Comparison of ENCODE assay signal across 12 cellular contexts in the genomic region with DNA sequence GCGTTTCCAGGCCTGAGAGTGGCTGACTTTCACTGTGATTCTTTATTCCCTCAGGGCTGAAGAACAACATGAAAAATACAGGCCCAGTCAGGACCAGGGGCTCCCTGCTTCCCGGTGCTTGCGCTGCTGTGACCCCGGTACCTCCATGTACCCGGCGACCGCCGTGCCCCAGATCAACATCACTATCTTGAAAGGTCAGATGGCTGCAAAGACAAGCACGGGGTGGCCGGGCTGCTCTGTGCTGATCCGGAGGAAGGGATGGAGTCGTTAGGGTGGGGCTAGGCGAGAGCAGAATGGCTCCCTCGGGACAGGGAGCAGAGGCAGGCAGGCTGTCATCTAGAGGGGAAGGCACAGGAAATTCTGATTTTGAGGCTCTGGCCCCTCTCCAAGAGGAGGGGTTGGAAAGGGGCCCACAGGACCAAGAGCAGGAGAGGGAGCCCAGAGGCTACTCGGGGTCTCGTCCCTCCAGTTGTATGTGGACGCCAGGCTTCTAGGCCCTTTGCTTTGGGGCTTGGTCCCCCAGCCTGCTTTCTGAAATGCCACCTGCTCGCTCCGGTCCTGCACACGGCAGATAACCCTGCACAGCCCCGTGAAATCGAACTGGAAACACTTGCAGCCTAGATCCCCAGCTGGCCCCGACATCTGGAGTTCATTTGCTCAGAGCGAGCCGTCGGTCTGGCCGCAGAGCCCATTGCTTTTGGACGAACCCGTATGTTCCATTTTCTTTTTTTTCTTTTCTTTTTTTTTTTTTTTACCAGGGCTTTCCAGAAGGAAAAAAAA. TPM values are rescaled to one million over a fixed set of nuclear protein-coding genes. Genes with fewer than 3 reads are reported as not detected.
DNase-seq lines count a peak whose midpoint lies in the region; ATAC-seq and TF ChIP-seq lines count a peak whose summit lies in the region.
"Had no signal": no experiment of that assay in that cellular context is flagged by ENCODE, and none has a peak within 500 bp of the region (broad histone marks: within the 10 kb centered on the region; RNA-seq: fewer than 3 reads in every experiment).

No MANE protein-coding gene starts in this region.

- TF ChIP-seq CTCF in heart left ventricle (IDR thresholded peaks at IDR 0.05) (no peak), spleen (IDR thresholded peaks at IDR 0.05 in 8 of 11, conservative IDR thresholded peaks at IDR 0.05 in 3 of 11) (no peak)

- H3K27ac ChIP-seq in heart left ventricle = peak overlapping the region; percentile 0 to 76 (median 64)
- H3K27ac ChIP-seq in spleen = peak overlapping the region in 7 of 8 donors; percentile 9 to 73 (median 46)
- H3K27ac ChIP-seq: ovary, WERI-Rb-1 had no signal

- intact Hi-C loops in heart left ventricle (cut with DNase I) (loop anchor here in 9 of 10 donors (1.0 to 10.0 kb wide), 6 partner anchors 28 to 348 kb away; a partner anchor contains a TSS), spleen (cut with DNase I; ENCODE audit: low total_unique reads) (no loop called here)

- H3K4me3 ChIP-seq in heart left ventricle = peak overlapping the region in 7 of 12 donors; percentile 3 to 39 (median 17)
- H3K4me3 ChIP-seq in spleen = peak overlapping the region in 1 of 8 donors; percentile 17
- H3K4me3 ChIP-seq: ovary had no signal

- 44 to 62% (median 48%) methylated on average over 24 to 29 of the region's 29 CpGs for WGBS in heart left ventricle, 4 donors
- 60 to 89% (median 77%) methylated on average over 26 to 29 of the region's 29 CpGs for WGBS in spleen, 5 donors

- H3K4me1 ChIP-seq in heart left ventricle (peaks cover 6 to 47% (median 24%) of the 10 kb centered on the region in 12 donors), spleen (peaks cover 4 to 89% (median 34%) of the 10 kb centered on the region in 6 donors)

- H3K36me3 ChIP-seq in heart left ventricle (peaks cover 0 to 21% (median 5%) of the 10 kb centered on the region in 9 donors), spleen (peaks cover 0 to 9% (median 0%) of the 10 kb centered on the region in 6 donors)
- H3K36me3 ChIP-seq: ovary, WERI-Rb-1 had no signal

- H3K9me3 ChIP-seq in heart left ventricle = no peaks in the 10 kb centered on the region
- H3K9me3 ChIP-seq in spleen = no peaks in the 10 kb centered on the region
- H3K9me3 ChIP-seq: ovary had no signal

- peak; percentile 65 for DNase-seq in GM03348 (ENCODE audit: low spot score)
- peak; percentile 61 for DNase-seq in RPMI7951 (ENCODE audit: low read depth)
- peak in 4 of 5 donors; percentile 71 to 81 (median 76) for DNase-seq in heart left ventricle
- peak; percentile 76 for DNase-seq in spleen
- no peak for DNase-seq in AG08396 (ENCODE audit: low spot score)
- DNase-seq in ACHN = no peak
- no peak for DNase-seq in iPS-NIHi7 (ENCODE audit: extremely low spot score)

- TF ChIP-seq POLR2A in heart left ventricle (IDR thresholded peaks at IDR 0.05) = no peak
- no peak for TF ChIP-seq POLR2A in spleen (IDR thresholded peaks at IDR 0.05)

- ATAC-seq in heart left ventricle (peak; percentile 63 to 84 (median 65)), HG02938 (IDR thresholded peaks at IDR 0.05; ENCODE audit: unreplicated experiment) (no peak)

- in situ Hi-C loops in ACHN (cut with HindIII; ENCODE audit: low pct_ligation_motif_present, low pct_unique_long_range_greater_than_20kb, low sequenced_read_pairs) = no loop called here

- H3K27me3 ChIP-seq in heart left ventricle (no peaks in the 10 kb centered on the region), spleen (replicated peaks in 1 of 7) (peaks cover 0 to 39% (median 0%) of the 10 kb centered on the region in 7 donors)
- H3K27me3 ChIP-seq: ovary had no signal

RNA-seq across cellular contexts. Expression of a gene that starts 22.7 kb away (rescaled TPM):
- total RNA-seq in RPMI7951 (2014; rRNA removed; shearing (Covaris generic)) = 31.8 and 45.7 TPM in 2 replicates
- total RNA-seq in heart left ventricle (100 to 1,000 TPM in 4 of 9 donors, 10 to 100 TPM in 5; 37.0 to 406 (median 66.2) TPM), spleen (100 to 1,000 TPM in 1 of 7 donors, 10 to 100 TPM in 6; 26.5 to 101 (median 69.9) TPM)
- polyA plus RNA-seq in heart left ventricle (100 to 1,000 TPM in 1 of 2 donors, 10 to 100 TPM in 1; 85.5 to 189 TPM), spleen (10 to 100 TPM; 14.7 to 29.1 (median 25.3) TPM)
- total RNA-seq: activated naive CD4-positive, alpha-beta T cell treated with anti-CD3 and anti-CD28 coated beads, Interleukin-2, amount 50 U/mL, for 72 hours; CD4-positive, CD25-positive, alpha-beta regulatory T cell had no signal
- polyA plus RNA-seq: CD4-positive, CD25-positive, alpha-beta regulatory T cell had no signal

RNA-seq across cellular contexts. Expression of a gene that starts 27.9 kb away (rescaled TPM):
- 3.7 and 4.1 TPM in 2 replicates for total RNA-seq in RPMI7951 (2014; rRNA removed; shearing (Covaris generic))
- total RNA-seq in heart left ventricle (10 to 100 TPM in 8 of 9 donors, 1 to 10 TPM in 1; 6.2 to 42.0 (median 25.5) TPM), spleen (100 to 1,000 TPM in 3 of 7 donors, 10 to 100 TPM in 4; 54.7 to 148 (median 99.4) TPM)
- polyA plus RNA-seq in heart left ventricle (10 to 100 TPM in 1 of 2 donors, 1 to 10 TPM in 1; 9.9 to 21.9 TPM), spleen (100 to 1,000 TPM in 1 of 3 donors, 10 to 100 TPM in 2; 25.0 to 101 (median 43.6) TPM)

RNA-seq across cellular contexts. Expression of a gene that starts 37.1 kb away (rescaled TPM):
- 39.2 and 43.6 TPM in 2 replicates for total RNA-seq in RPMI7951 (2014; rRNA removed; shearing (Covaris generic))
- total RNA-seq in heart left ventricle (10 to 100 TPM; 20.4 to 43.7 (median 24.1) TPM), spleen (10 to 100 TPM; 48.1 to 76.6 (median 61.2) TPM)
- polyA plus RNA-seq in heart left ventricle (10 to 100 TPM in 1 of 2 donors, 1 to 10 TPM in 1; 5.1 to 46.2 TPM), spleen (10 to 100 TPM; 11.2 to 22.1 (median 12.3) TPM)

Comparison
In these comparisons a context has a peak if more than half of its experiments do, and no peak if none do; other contexts are left out.
1. DNase-seq: peak in GM03348 (single experiment), RPMI7951 (single experiment), heart left ventricle (4 of 5) and spleen (single experiment); none in AG08396 (single experiment), ACHN (single experiment) and iPS-NIHi7 (single experiment).